18 cellular contexts compared by ENCODE assay signal in the genomic region with DNA sequence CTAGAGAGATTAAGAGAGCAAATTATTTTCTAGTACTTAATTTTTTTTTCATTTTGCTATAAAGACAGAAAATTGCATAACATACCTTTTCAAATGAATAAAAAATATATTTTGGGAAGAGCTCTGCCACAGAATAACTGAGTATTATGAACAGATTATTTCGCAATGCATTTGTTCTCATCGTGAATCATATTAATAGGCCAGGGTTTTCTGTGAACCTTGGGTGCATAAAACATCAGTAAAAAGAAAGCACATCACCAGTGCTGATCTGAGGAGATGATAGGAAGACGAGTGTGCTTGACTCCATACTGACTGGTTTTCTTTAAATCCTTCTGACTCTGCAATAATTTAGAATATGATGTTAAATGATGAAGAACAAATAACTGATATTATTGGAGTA.
"Had no signal": no experiment of that assay in that cellular context is flagged by ENCODE, and none has a peak within 500 bp of the region (broad histone marks: within the 10 kb centered on the region; RNA-seq: fewer than 3 reads in every experiment).

No MANE protein-coding gene starts in this region.

- DNase-seq: activated CD8-positive, alpha-beta memory T cell treated with anti-CD3 and anti-CD28 coated beads for 24 hours; activated CD8-positive, alpha-beta memory T cell treated with anti-CD3 and anti-CD28 coated beads, Interleukin-2, amount 50 U/mL, for 48 hours; activated effector memory CD4-positive, alpha-beta T cell treated with Interleukin-2 at 50 U/mL for 16 hours; activated naive CD4-positive, alpha-beta T cell treated with anti-CD3 and anti-CD28 coated beads, Interleukin-2, amount 50 U/mL, for 16 hours; activated T-cell treated with anti-CD3 and anti-CD28 coated beads, Interleukin-2, amount 50 U/mL, for 48 hours; adrenal gland; caudate nucleus; dorsolateral prefrontal cortex; heart left ventricle; kidney glomerular epithelial cell; left ventricle myocardium inferior; nephron progenitor cell; nucleus accumbens; posterior cingulate gyrus; stimulated activated naive CD8-positive, alpha-beta T cell treated with anti-CD3 and anti-CD28 coated beads, Interleukin-15, Interleukin-2, amounts not matched to agents 100 U/mL and 50 U/mL, for 24 hours had no signal

- ATAC-seq: activated CD4-positive, CD25-positive, alpha-beta regulatory T cell treated with anti-CD3 and anti-CD28 coated beads, Interleukin-2, amount 50 U/mL, for 24 hours; gastroesophageal sphincter; heart left ventricle; stimulated activated naive CD8-positive, alpha-beta T cell treated with anti-CD3 and anti-CD28 coated beads, Interleukin-15, Interleukin-2, amounts not matched to agents 100 U/mL and 50 U/mL, for 24 hours had no signal

- H3K4me3 ChIP-seq: adrenal gland, dorsolateral prefrontal cortex, gastroesophageal sphincter, heart left ventricle, left ventricle myocardium inferior, tibial nerve had no signal
